In the genomic region with DNA sequence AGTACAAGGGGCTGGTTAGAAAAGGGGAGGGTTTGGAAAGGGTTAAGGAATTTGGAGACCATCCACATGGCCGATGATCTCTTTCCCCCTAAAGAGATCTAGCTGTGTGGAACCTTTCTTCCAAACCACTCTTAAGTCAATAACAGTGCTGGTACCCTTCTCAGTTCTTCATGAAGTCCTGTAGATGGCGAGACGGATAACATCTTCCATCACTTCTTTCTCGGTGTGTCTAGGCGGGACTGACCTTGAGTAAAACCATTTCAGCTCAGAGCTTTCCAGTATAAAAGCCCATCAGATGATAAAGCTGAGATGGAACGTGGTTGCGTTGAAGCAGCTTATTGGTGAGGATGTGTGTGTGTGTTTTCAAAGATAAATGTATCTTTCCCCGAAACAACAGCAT, we compare ENCODE assay signal across 8 cellular contexts.
A peak's percentile ranks its signal among the peaks of the same experiment; 100 is the strongest.
DNase-seq lines count a peak whose midpoint lies in the region; ATAC-seq, FAIRE-seq and TF ChIP-seq lines count a peak whose summit lies in the region.

No MANE protein-coding gene starts in this region.

- no peak for FAIRE-seq in HepG2 (lab: Jason Lieb, UNC)

- TF ChIP-seq POLR2A in HepG2 (IDR thresholded peaks at IDR 0.05; ENCODE audit: insufficient read depth in 1 of 2, low read depth in 2 of 2, low read length in 2 of 2) (no peak), right lobe of liver (IDR thresholded peaks at IDR 0.05) (no peak), vagina (IDR thresholded peaks at IDR 0.05) (no peak)

- no peak overlapping the region for H3K9ac ChIP-seq in HepG2 (ENCODE audit: insufficient read depth, low read depth, low read length)

- BruUV-seq in HepG2 (replicated peaks; lab: Mats Ljungman, UMichigan): no TSS peak

- no peaks in the 10 kb centered on the region for H3K27me3 Mint-ChIP-seq in activated naive CD8-positive, alpha-beta T cell treated with anti-CD3 and anti-CD28 coated beads, Interleukin-2, amount 10 ng/mL, durations not matched to agents 7 days and 5 days

- 93% methylated on average over 7 of the region's 8 CpGs for WGBS in HepG2 (ENCODE audit: low lambda C conversion rate)
- WGBS in right lobe of liver (ENCODE audit: insufficient coverage, low coverage, low lambda C conversion rate, missing lambda C conversion rate): 80% methylated on average over 8 of the region's 8 CpGs

- H4K20me1 ChIP-seq in HepG2 (ENCODE audit: insufficient read depth, low read length): no peaks in the 10 kb centered on the region

- TF ChIP-seq EP300 in HepG2 (IDR thresholded peaks at IDR 0.05; ENCODE audit: low read depth in 2 of 2, low read length in 2 of 2) (no peak), HepG2 (CRISPR knock-in tag; IDR thresholded peaks at IDR 0.05; ENCODE audit: borderline replicate concordance) (no peak)

- no peaks in the 10 kb centered on the region for H3K27me3 ChIP-seq in HepG2 (ENCODE audit: control insufficient read depth in 1 of 2, insufficient read depth in 2 of 2, low read length in 2 of 2)
- no peaks in the 10 kb centered on the region for H3K27me3 ChIP-seq in right lobe of liver
- no peaks in the 10 kb centered on the region for H3K27me3 ChIP-seq in vagina

- peaks cover 58% of the 10 kb centered on the region for H3K36me3 Mint-ChIP-seq in activated naive CD8-positive, alpha-beta T cell treated with anti-CD3 and anti-CD28 coated beads, Interleukin-2, amount 10 ng/mL, durations not matched to agents 7 days and 5 days

- no peaks in the 10 kb centered on the region for H3K9me3 ChIP-seq in HepG2 (ENCODE audit: low read length)
- no peaks in the 10 kb centered on the region for H3K9me3 ChIP-seq in right lobe of liver
- no peaks in the 10 kb centered on the region for H3K9me3 ChIP-seq in vagina

- H3K27ac ChIP-seq in HepG2 (ENCODE audit: extremely low read length, insufficient read depth, low read length): no peak overlapping the region
- no peak overlapping the region for H3K27ac ChIP-seq in right lobe of liver
- H3K27ac ChIP-seq in vagina: peak overlapping the region; percentile 79

- no peak for TF ChIP-seq RAD21 in HepG2 (CRISPR knock-in tag; IDR thresholded peaks at IDR 0.05)

- no peaks in the 10 kb centered on the region for H3K79me2 ChIP-seq in HepG2 (ENCODE audit: insufficient read depth, low read length)

- peak overlapping the region; percentile 92 for H3K27ac Mint-ChIP-seq in activated naive CD8-positive, alpha-beta T cell treated with anti-CD3 and anti-CD28 coated beads, Interleukin-2, amount 10 ng/mL, durations not matched to agents 7 days and 5 days

- H3K4me3 Mint-ChIP-seq in activated naive CD8-positive, alpha-beta T cell treated with anti-CD3 and anti-CD28 coated beads, Interleukin-2, amount 10 ng/mL, durations not matched to agents 7 days and 5 days: peak overlapping the region; percentile 66

- H3K4me2 ChIP-seq in HepG2 (ENCODE audit: low read depth, low read length): no peak overlapping the region

- H3K9me3 Mint-ChIP-seq in activated naive CD8-positive, alpha-beta T cell treated with anti-CD3 and anti-CD28 coated beads, Interleukin-2, amount 10 ng/mL, durations not matched to agents 7 days and 5 days: peaks cover 2% of the 10 kb centered on the region

- H3K4me1 Mint-ChIP-seq in activated naive CD8-positive, alpha-beta T cell treated with anti-CD3 and anti-CD28 coated beads, Interleukin-2, amount 10 ng/mL, durations not matched to agents 7 days and 5 days: peaks cover 88% of the 10 kb centered on the region

- H3K36me3 ChIP-seq in HepG2 (replicated peaks in 1 of 2; ENCODE audit: control insufficient read depth in 1 of 2, insufficient read depth in 2 of 2, low read length in 2 of 2) (0 out of 5 replicates have a peak, but pooled peaks cover 0 to 4% of the 10 kb centered on the region in 2 experiments), right lobe of liver (no peaks in the 10 kb centered on the region), vagina (no peaks in the 10 kb centered on the region)

- no peak for ATAC-seq in HepG2
- ATAC-seq in right lobe of liver: no peak
- no peak for ATAC-seq in activated naive CD8-positive, alpha-beta T cell treated with anti-CD3 and anti-CD28 coated beads, Interleukin-2, amount 10 ng/mL, durations not matched to agents 7 days and 5 days (ENCODE audit: low read depth)
- no peak for ATAC-seq in HG03139 (IDR thresholded peaks at IDR 0.05; ENCODE audit: unreplicated experiment)

- in situ Hi-C loops in HepG2 (cut with HindIII; ENCODE audit: extremely low pct_ligation_motif_present, low pct_unique_long_range_greater_than_20kb): no loop called here

- intact Hi-C loops in HepG2 (cut with micrococcal nuclease; ENCODE audit: unreplicated experiment): no loop called here
- intact Hi-C loops in right lobe of liver (cut with DNase I): no loop called here
- intact Hi-C loops in vagina (cut with DNase I): loop anchor here (5.0 kb wide), 2 partner anchors 80 to 155 kb away; no protein-coding TSS in a partner anchor

- no peak overlapping the region for H3K4me3 ChIP-seq in HepG2 (replicated peaks in 1 of 3; ENCODE audit: insufficient read depth in 1 of 3, low read depth in 2 of 3, low read length in 3 of 3)
- no peak overlapping the region for H3K4me3 ChIP-seq in right lobe of liver
- no peak overlapping the region for H3K4me3 ChIP-seq in vagina

- H3K4me1 ChIP-seq in HepG2 (ENCODE audit: insufficient read depth, low read length) (peaks cover 25% of the 10 kb centered on the region), right lobe of liver (peaks cover 0 to 24% (median 0%) of the 10 kb centered on the region in 4 donors), vagina (peaks cover 81% of the 10 kb centered on the region)

- no peak overlapping the region for H2AFZ ChIP-seq in HepG2 (ENCODE audit: low read length)

- CTCF ChIA-PET in HepG2 (lab: Yijun Ruan, JAX; ENCODE audit: low intra/inter-chr PET ratio, low total read pairs): no interaction called here

- TF ChIP-seq CTCF in HepG2 (CRISPR knock-in tag; IDR thresholded peaks at IDR 0.05): no peak
- no peak for TF ChIP-seq CTCF in right lobe of liver (IDR thresholded peaks at IDR 0.05)
- TF ChIP-seq CTCF in vagina (IDR thresholded peaks at IDR 0.05): no peak

- DNase-seq in HepG2 (ENCODE audit: low spot score): no peak
- no peak for DNase-seq in right lobe of liver
- DNase-seq in activated naive CD8-positive, alpha-beta T cell treated with anti-CD3 and anti-CD28 coated beads, Interleukin-2, amount 10 ng/mL, durations not matched to agents 7 days and 5 days: no peak
- peak; percentile 38 for DNase-seq in myocyte (ENCODE audit: low read depth)
- DNase-seq in vagina (ENCODE audit: extremely low spot score in 2 of 2): no peak
- DNase-seq in DMS79 treated with DMSO at 0.1 percent for 48 hours (lab: John Stamatoyannopoulos, UW): no peak
- no peak for DNase-seq in dedifferentiated amniotic fluid mesenchymal stem cell (ENCODE audit: extremely low spot score)

- POLR2A ChIA-PET in HepG2 (lab: Yijun Ruan, JAX): no interaction called here
- POLR2A ChIA-PET in activated naive CD8-positive, alpha-beta T cell treated with anti-CD3 and anti-CD28 coated beads, Interleukin-2, amount 10 ng/mL, durations not matched to agents 7 days and 5 days (lab: Charles Lee): interaction anchor here (0.6 to 17.1 kb wide), 3 partner anchors 33 to 154 kb away, joined by 3 to 489 read pairs (median 15); a partner anchor contains a TSS

TF ChIP-seq in HepG2, 621 proteins besides CTCF, POLR2A, EP300 and RAD21:
- TF ChIP-seq, protein P1, sequence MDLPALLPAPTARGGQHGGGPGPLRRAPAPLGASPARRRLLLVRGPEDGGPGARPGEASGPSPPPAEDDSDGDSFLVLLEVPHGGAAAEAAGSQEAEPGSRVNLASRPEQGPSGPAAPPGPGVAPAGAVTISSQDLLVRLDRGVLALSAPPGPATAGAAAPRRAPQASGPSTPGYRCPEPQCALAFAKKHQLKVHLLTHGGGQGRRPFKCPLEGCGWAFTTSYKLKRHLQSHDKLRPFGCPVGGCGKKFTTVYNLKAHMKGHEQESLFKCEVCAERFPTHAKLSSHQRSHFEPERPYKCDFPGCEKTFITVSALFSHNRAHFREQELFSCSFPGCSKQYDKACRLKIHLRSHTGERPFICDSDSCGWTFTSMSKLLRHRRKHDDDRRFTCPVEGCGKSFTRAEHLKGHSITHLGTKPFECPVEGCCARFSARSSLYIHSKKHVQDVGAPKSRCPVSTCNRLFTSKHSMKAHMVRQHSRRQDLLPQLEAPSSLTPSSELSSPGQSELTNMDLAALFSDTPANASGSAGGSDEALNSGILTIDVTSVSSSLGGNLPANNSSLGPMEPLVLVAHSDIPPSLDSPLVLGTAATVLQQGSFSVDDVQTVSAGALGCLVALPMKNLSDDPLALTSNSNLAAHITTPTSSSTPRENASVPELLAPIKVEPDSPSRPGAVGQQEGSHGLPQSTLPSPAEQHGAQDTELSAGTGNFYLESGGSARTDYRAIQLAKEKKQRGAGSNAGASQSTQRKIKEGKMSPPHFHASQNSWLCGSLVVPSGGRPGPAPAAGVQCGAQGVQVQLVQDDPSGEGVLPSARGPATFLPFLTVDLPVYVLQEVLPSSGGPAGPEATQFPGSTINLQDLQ (CRISPR knock-in tag; IDR thresholded peaks at IDR 0.05): no peak
- TF ChIP-seq, protein P2, sequence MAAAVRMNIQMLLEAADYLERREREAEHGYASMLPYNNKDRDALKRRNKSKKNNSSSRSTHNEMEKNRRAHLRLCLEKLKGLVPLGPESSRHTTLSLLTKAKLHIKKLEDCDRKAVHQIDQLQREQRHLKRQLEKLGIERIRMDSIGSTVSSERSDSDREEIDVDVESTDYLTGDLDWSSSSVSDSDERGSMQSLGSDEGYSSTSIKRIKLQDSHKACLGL (CRISPR knock-in tag; IDR thresholded peaks at IDR 0.05): no peak
- no peak for TF ChIP-seq EHMT2 (IDR thresholded peaks at IDR 0.05; ENCODE audit: borderline replicate concordance, low read depth, low read length)
- TF ChIP-seq ZNF652 (CRISPR knock-in tag; IDR thresholded peaks at IDR 0.05; ENCODE audit: borderline replicate concordance, low read depth): peak; percentile 29; the same call in 1 of the 2 replicates
- no peak for TF ChIP-seq ZNF484 (CRISPR knock-in tag; IDR thresholded peaks at IDR 0.05; ENCODE audit: borderline replicate concordance, low read depth)
- TF ChIP-seq CCDC6 (CRISPR knock-in tag; IDR thresholded peaks at IDR 0.05): no peak
